ENCODE assay signal across 8 cellular contexts in the genomic region with DNA sequence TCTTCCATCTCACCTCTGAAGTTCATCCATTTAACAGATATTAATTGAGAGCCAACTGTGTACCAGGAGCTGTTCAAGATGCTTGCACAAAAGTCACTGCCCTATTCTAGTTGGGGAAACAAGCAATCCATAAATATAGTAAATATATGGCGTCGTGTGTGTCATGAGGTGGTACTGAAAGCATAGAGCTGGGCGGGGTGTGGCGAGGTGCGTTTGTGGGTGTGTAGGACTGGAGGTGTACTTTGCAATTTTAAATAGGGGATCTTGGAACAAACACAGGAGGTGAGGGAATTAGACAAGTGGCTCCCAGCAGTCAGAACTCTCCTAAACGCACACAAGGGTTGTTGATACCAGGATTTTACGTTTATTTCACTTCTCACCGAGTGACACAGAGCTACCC. TPM values are rescaled to one million over a fixed set of nuclear protein-coding genes. Genes with fewer than 3 reads are reported as not detected.
DNase-seq lines count a peak whose midpoint lies in the region; ATAC-seq and TF ChIP-seq lines count a peak whose summit lies in the region.

No MANE protein-coding gene starts in this region.

- no peaks in the 10 kb centered on the region for H3K27me3 ChIP-seq in CD4-positive, alpha-beta T cell (ENCODE audit: control insufficient read depth, insufficient read depth, low read length)
- no peaks in the 10 kb centered on the region for H3K27me3 ChIP-seq in PC-3 (ENCODE audit: low read length)

- peak overlapping the region; percentile 98 for H3K4me2 ChIP-seq in PC-3 (ENCODE audit: low read length)

- peaks cover 6% of the 10 kb centered on the region; the same call in 1 of the 2 replicates for H3K36me3 ChIP-seq in PC-3 (ENCODE audit: low read depth, low read length)

- H3K9me3 Mint-ChIP-seq in CD4-positive, alpha-beta T cell = peaks cover 6% of the 10 kb centered on the region
- H3K9me3 Mint-ChIP-seq in progenitor cell of endocrine pancreas (ENCODE audit: low read depth) = peaks cover 12% of the 10 kb centered on the region

- no peaks in the 10 kb centered on the region for H3F3A ChIP-seq in PC-3 (ENCODE audit: low read length, unreplicated experiment)

- H3K4me3 ChIP-seq in PC-3 (ENCODE audit: low read length) (peak overlapping the region; percentile 73), epithelial cell of esophagus (ENCODE audit: low read length) (peak overlapping the region; percentile 44)

- ATAC-seq in CD4-positive, alpha-beta T cell (ENCODE audit: poor library complexity) = no peak
- ATAC-seq in PC-3 (no peak), HG03135 (IDR thresholded peaks at IDR 0.05; ENCODE audit: unreplicated experiment) (no peak)

- intact Hi-C loops in CD4-positive, alpha-beta T cell (cut with DNase I, micrococcal nuclease) = loop anchor here in 1 of 2 experiments (1.0 to 10.0 kb wide), 7 partner anchors 31 to 1023 kb away; partner anchors contain the start of genes BMS1, CSGALNACT2, ZNF32 and ZNF485
- intact Hi-C loops in PC-3 (cut with micrococcal nuclease) = loop anchor here (1.0 to 2.0 kb wide), 2 partner anchors 31 to 74 kb away; partner anchors contain the start of genes ZNF32 and ZNF485

- peak overlapping the region; percentile 64; the same call in 1 of the 2 replicates for H3K9ac ChIP-seq in PC-3 (ENCODE audit: low read length)

- no peaks in the 10 kb centered on the region for H3K9me3 ChIP-seq in CD4-positive, alpha-beta T cell (ENCODE audit: control insufficient read depth, low read length)
- peaks cover 3% of the 10 kb centered on the region; the same call in 1 of the 2 replicates for H3K9me3 ChIP-seq in PC-3 (ENCODE audit: low read length)

- H3K4me3 Mint-ChIP-seq in CD4-positive, alpha-beta T cell = peak overlapping the region; percentile 92
- peak overlapping the region; percentile 80 for H3K4me3 Mint-ChIP-seq in progenitor cell of endocrine pancreas (ENCODE audit: low read depth)

- H2AFZ ChIP-seq in PC-3 (ENCODE audit: low read length) = peak overlapping the region; percentile 84

- H3K9me2 ChIP-seq in PC-3 (replicated peaks; ENCODE audit: low read length) = no peaks in the 10 kb centered on the region

- H3K4me1 Mint-ChIP-seq in CD4-positive, alpha-beta T cell (ENCODE audit: low read depth) = peaks cover 58% of the 10 kb centered on the region
- H3K4me1 Mint-ChIP-seq in progenitor cell of endocrine pancreas (ENCODE audit: low read depth) = peaks cover 19% of the 10 kb centered on the region

- no peak for DNase-seq in CD4-positive, alpha-beta T cell
- DNase-seq in PC-3 (no peak), epithelial cell of esophagus (ENCODE audit: low read depth) (no peak), progenitor cell of endocrine pancreas (ENCODE audit: low spot score, unreplicated experiment) (no peak), NCI-H187 (lab: John Stamatoyannopoulos, UW) (no peak), occipital lobe (lab: John Stamatoyannopoulos, UW) (no peak)
- DNase-seq in activated CD8-positive, alpha-beta memory T cell treated with anti-CD3 and anti-CD28 coated beads, Interleukin-2, amount 50 U/mL, for 4 hours = no peak

- H3K27ac ChIP-seq in CD4-positive, alpha-beta T cell (ENCODE audit: low read depth, low read length) = peak overlapping the region; percentile 49
- no peak overlapping the region for H3K27ac ChIP-seq in PC-3 (ENCODE audit: low read length)

- POLR2A ChIA-PET in CD4-positive, alpha-beta T cell (lab: Charles Lee) = interaction anchor here (0.6 to 3.6 kb wide), 8 partner anchors 13 to 437 kb away, joined by 3 to 23 read pairs (median 9); partner anchors contain the start of genes CSGALNACT2, ZNF32 and ZNF485
- POLR2A ChIA-PET in PC-3 (lab: Charles Lee; ENCODE audit: unreplicated experiment) = no interaction called here

- no peaks in the 10 kb centered on the region for H4K20me1 ChIP-seq in PC-3 (ENCODE audit: low read length)

- no peak for TF ChIP-seq CTCF in CD4-positive, alpha-beta T cell (IDR thresholded peaks at IDR 0.05)
- TF ChIP-seq CTCF in PC-3 (conservative IDR thresholded peaks at IDR 0.05; ENCODE audit: low read depth, low read length) (no peak), epithelial cell of esophagus (IDR thresholded peaks at IDR 0.05; ENCODE audit: insufficient read depth, low read depth, low read length, missing control alignments) (no peak), progenitor cell of endocrine pancreas (IDR thresholded peaks at IDR 0.05; ENCODE audit: unreplicated experiment) (no peak)

- H3K36me3 Mint-ChIP-seq in CD4-positive, alpha-beta T cell (ENCODE audit: low read depth) = peaks cover 15% of the 10 kb centered on the region
- H3K36me3 Mint-ChIP-seq in progenitor cell of endocrine pancreas (ENCODE audit: insufficient read depth) = peaks cover 5% of the 10 kb centered on the region

- peaks cover 7% of the 10 kb centered on the region for H3K79me2 ChIP-seq in PC-3 (ENCODE audit: low read length)

- no peaks in the 10 kb centered on the region for H3K27me3 Mint-ChIP-seq in CD4-positive, alpha-beta T cell
- H3K27me3 Mint-ChIP-seq in progenitor cell of endocrine pancreas = peaks cover 30% of the 10 kb centered on the region

- CTCF ChIA-PET in CD4-positive, alpha-beta T cell (lab: Charles Lee) = interaction anchor here (0.6 kb wide), 1 partner anchor 143 kb away, joined by 3 read pairs; no protein-coding TSS in a partner anchor
- CTCF ChIA-PET in PC-3 (lab: Charles Lee) = no interaction called here

- TSS peak; percentile 37 for BruUV-seq in PC-3 (replicated peaks; lab: Mats Ljungman, UMichigan)

- H3K4me1 ChIP-seq in PC-3 (ENCODE audit: insufficient read depth, low read length) = peaks cover 19% of the 10 kb centered on the region

- H3K27ac Mint-ChIP-seq in CD4-positive, alpha-beta T cell = peak overlapping the region; percentile 87
- no peak overlapping the region for H3K27ac Mint-ChIP-seq in progenitor cell of endocrine pancreas

RNA-seq across cellular contexts. Expression of gene ZNF239, which starts 0.5 kb away (rescaled TPM):
- total RNA-seq in CD4-positive, alpha-beta T cell = under 1 TPM; 0.59 to 0.63 TPM
- total RNA-seq in PC-3 (2014; rRNA removed) = 8.5 and 9.7 TPM in 2 replicates
- total RNA-seq in progenitor cell of endocrine pancreas = 11.8 and 12.3 TPM in 2 replicates
- total RNA-seq in occipital lobe = 25.9 TPM

RNA-seq across cellular contexts. Expression of gene ZNF485, which starts 31.3 kb away (rescaled TPM):
- 1 to 10 TPM in 1 of 2 experiments, under 1 TPM in 1; 0.75 to 1.2 TPM for total RNA-seq in CD4-positive, alpha-beta T cell
- total RNA-seq in PC-3 (2014; rRNA removed) = 1.2 and 1.3 TPM in 2 replicates
- total RNA-seq in progenitor cell of endocrine pancreas = 5.7 and 6.3 TPM in 2 replicates
- 8.9 TPM for total RNA-seq in occipital lobe
